8 cellular contexts compared by ENCODE assay signal in the genomic region with DNA sequence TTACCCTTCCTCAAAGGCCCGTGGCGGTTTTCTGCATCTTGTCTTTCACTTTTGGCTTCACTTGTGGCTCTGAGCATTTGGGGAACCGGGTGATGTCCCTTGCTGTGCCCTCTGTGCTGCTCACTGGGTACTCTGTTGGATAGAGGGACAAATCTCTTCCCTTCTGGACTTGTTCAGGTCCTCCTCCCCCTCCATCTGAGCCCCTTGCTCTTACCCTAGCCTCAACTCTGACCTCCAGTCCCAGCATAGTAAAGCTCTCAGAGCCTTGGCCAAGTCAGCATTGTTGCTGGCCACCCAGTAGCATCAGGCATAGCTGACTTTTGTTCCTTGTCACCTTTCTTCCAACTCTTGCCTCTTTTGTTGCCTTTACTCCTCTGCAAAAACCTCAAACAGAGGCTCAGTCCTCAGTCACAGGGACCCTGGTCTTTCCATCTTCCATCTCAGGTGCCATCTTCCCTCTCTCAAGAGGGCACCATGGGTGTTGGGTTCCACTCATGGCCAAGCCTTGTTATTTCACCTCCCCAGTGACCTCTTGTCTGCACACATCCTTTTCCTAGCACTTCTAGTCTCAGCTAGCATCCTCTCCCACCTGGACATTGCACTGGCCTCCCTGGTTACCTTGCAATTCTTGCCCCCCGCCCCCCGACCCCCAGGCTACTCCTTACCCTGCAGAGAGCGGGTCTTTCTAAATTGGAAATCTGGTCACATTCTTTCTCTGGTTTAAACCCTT. TPM values are rescaled to one million over a fixed set of nuclear protein-coding genes. Genes with fewer than 3 reads are reported as not detected.
A peak's percentile ranks its signal among the peaks of the same experiment; 100 is the strongest.
DNase-seq lines count a peak whose midpoint lies in the region; ATAC-seq and TF ChIP-seq lines count a peak whose summit lies in the region.

No MANE protein-coding gene starts in this region.

- H3K4me3 ChIP-seq in HUES48 (ENCODE audit: low read depth, low read length), result peak overlapping the region; percentile 99

- ATAC-seq in CD4-positive, alpha-beta T cell (ENCODE audit: poor library complexity), result peak; percentile 47
- peak; percentile 43 for ATAC-seq in GM19324 (IDR thresholded peaks at IDR 0.05; ENCODE audit: low FRiP score, unreplicated experiment)
- no peak for ATAC-seq in HG03025 (IDR thresholded peaks at IDR 0.05; ENCODE audit: low FRiP score, unreplicated experiment)

- no peaks in the 10 kb centered on the region for H3K9me3 Mint-ChIP-seq in CD4-positive, alpha-beta T cell

- H3K27me3 Mint-ChIP-seq in CD4-positive, alpha-beta T cell, result no peaks in the 10 kb centered on the region

- DNase-seq in CD4-positive, alpha-beta T cell, result peak in 9 of 10 experiments; percentile 57 to 76 (median 66)
- peak; percentile 65 for DNase-seq in activated CD4-positive, alpha-beta T cell treated with anti-CD3 and anti-CD28 coated beads, Interleukin-2, amount 50 U/mL, for 1 hour
- DNase-seq in epithelial cell of prostate (ENCODE audit: low read depth, low spot score) (no peak), occipital lobe (lab: John Stamatoyannopoulos, UW) (peak; percentile 42), middle frontal gyrus (ENCODE audit: extremely low spot score, low spot score) (no peak)

- intact Hi-C loops in CD4-positive, alpha-beta T cell (cut with DNase I, micrococcal nuclease), result loop anchor here (1.0 to 5.0 kb wide), 7 partner anchors 31 to 105 kb away; a partner anchor contains a TSS

- no peaks in the 10 kb centered on the region for H3K27me3 ChIP-seq in CD4-positive, alpha-beta T cell (ENCODE audit: control insufficient read depth, insufficient read depth, low read length)
- no peaks in the 10 kb centered on the region for H3K27me3 ChIP-seq in HUES48 (ENCODE audit: control insufficient read depth, insufficient read depth, low read length)

- H3K36me3 Mint-ChIP-seq in CD4-positive, alpha-beta T cell (ENCODE audit: low read depth), result peaks cover 43% of the 10 kb centered on the region

- no peak for TF ChIP-seq CTCF in CD4-positive, alpha-beta T cell (IDR thresholded peaks at IDR 0.05)

- peaks cover 3% of the 10 kb centered on the region; the same call in 1 of the 2 replicates for H3K36me3 ChIP-seq in HUES48 (ENCODE audit: control insufficient read depth, insufficient read depth, low read length)

- H3K9me3 ChIP-seq in CD4-positive, alpha-beta T cell (ENCODE audit: control insufficient read depth, low read length), result no peaks in the 10 kb centered on the region
- H3K9me3 ChIP-seq in HUES48 (ENCODE audit: control insufficient read depth, insufficient read depth, low read length), result no peaks in the 10 kb centered on the region

- H3K4me3 Mint-ChIP-seq in CD4-positive, alpha-beta T cell, result peak overlapping the region; percentile 98

- peaks cover 11% of the 10 kb centered on the region for H3K4me1 ChIP-seq in HUES48 (ENCODE audit: control insufficient read depth, insufficient read depth, low read length)

- peak overlapping the region; percentile 84 for H3K27ac ChIP-seq in CD4-positive, alpha-beta T cell (ENCODE audit: low read depth, low read length)
- H3K27ac ChIP-seq in HUES48 (ENCODE audit: low read depth, low read length) (peak overlapping the region; percentile 73), epithelial cell of prostate (peak overlapping the region; percentile 75)

- peak overlapping the region; percentile 84 for H3K9ac ChIP-seq in HUES48 (ENCODE audit: low read depth, low read length)

- CTCF ChIA-PET in CD4-positive, alpha-beta T cell (lab: Charles Lee), result interaction anchor here (0.7 to 2.0 kb wide), 5 partner anchors 103 to 416 kb away, joined by 3 to 9 read pairs (median 4); no protein-coding TSS in a partner anchor

- peak overlapping the region; percentile 95 for H3K27ac Mint-ChIP-seq in CD4-positive, alpha-beta T cell

- POLR2A ChIA-PET in CD4-positive, alpha-beta T cell (lab: Charles Lee), result interaction anchor here (0.8 to 3.8 kb wide), 29 partner anchors 8 to 390 kb away, joined by 3 to 44 read pairs (median 6); a partner anchor contains a TSS

- peaks cover 47% of the 10 kb centered on the region for H3K4me1 Mint-ChIP-seq in CD4-positive, alpha-beta T cell (ENCODE audit: low read depth)

RNA-seq across cellular contexts. Expression of a gene that starts 0.4 kb away (rescaled TPM):
- total RNA-seq in CD4-positive, alpha-beta T cell, result 10 to 100 TPM; 68.7 to 71.6 TPM
- 13.3 TPM for total RNA-seq in occipital lobe

RNA-seq across cellular contexts. Expression of a gene that starts 5.4 kb away (rescaled TPM):
- 10 to 100 TPM; 18.3 to 19.5 TPM for total RNA-seq in CD4-positive, alpha-beta T cell
- total RNA-seq in occipital lobe, result 1.4 TPM

RNA-seq across cellular contexts. Expression of a gene that starts 6.9 kb away (rescaled TPM):
- 1 to 10 TPM; 5.9 to 6.3 TPM for total RNA-seq in CD4-positive, alpha-beta T cell
- total RNA-seq in occipital lobe, result 0.47 TPM

RNA-seq across cellular contexts. Expression of a gene that starts 31.4 kb away (rescaled TPM):
- total RNA-seq in CD4-positive, alpha-beta T cell, result 10 to 100 TPM; 15.1 to 17.7 TPM
- total RNA-seq in occipital lobe, result 8.0 TPM

RNA-seq across cellular contexts. Expression of a gene that starts 43.3 kb away (rescaled TPM):
- total RNA-seq in CD4-positive, alpha-beta T cell, result under 1 TPM; 0.53 to 0.63 TPM
- total RNA-seq in occipital lobe, result not detected

Comparison
In these comparisons a context has a peak if more than half of its experiments do, and no peak if none do; other contexts are left out.
1. DNase-seq: peak in CD4-positive, alpha-beta T cell (9 of 10), activated CD4-positive, alpha-beta T cell treated with anti-CD3 and anti-CD28 coated beads, Interleukin-2, amount 50 U/mL, for 1 hour (single experiment) and occipital lobe (single experiment); none in epithelial cell of prostate (single experiment) and middle frontal gyrus (single experiment).
2. Peak in every context shown above with its lines, with median percentiles within 50 percentile points of each other: H3K27ac ChIP-seq.